Comparison of ENCODE assay signal across 8 cellular contexts in the genomic region with DNA sequence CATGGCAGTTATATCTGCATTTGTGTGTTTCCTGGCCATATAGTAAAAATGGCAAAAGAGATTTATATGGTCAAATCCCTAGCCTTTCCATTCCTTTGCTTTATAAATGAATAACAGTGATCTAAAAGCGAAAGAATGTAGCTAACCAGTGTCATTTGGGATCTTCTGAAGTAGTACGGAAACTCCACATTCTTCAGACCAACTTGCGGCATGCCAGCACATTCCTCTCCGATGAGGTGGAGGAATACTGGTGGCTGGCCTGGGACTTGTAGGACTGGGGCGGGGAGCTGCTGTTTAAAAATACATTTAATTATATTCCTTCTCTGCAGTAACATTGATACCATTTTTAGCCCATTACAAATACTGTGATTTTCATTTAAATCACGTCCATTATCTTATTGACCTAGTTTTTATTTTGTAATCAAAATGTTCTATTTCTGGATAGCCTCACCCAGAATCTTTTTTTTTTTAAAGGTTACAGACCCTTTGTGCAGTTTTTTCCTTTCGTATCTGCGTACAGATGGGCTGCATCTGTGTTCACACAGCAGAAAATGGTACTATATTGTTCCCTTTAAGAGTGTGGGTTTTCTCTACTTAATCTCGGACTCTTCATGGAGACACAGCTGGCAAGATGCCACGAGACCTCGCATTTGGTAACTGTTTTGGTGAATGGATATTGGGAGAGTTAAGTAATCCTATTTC.
DNase-seq lines count a peak whose midpoint lies in the region; ATAC-seq and TF ChIP-seq lines count a peak whose summit lies in the region.

No MANE protein-coding gene starts in this region.

- no peaks in the 10 kb centered on the region for H3K9me3 ChIP-seq in heart right ventricle
- H3K9me3 ChIP-seq in effector memory CD4-positive, alpha-beta T cell (ENCODE audit: control insufficient read depth, low read length): no peaks in the 10 kb centered on the region

- DNase-seq in GM04504 (ENCODE audit: low read depth) (peak; percentile 98), heart right ventricle (peak; percentile 72 to 91), NCI-H774 (lab: John Stamatoyannopoulos, UW) (no peak)
- no peak for DNase-seq in effector memory CD4-positive, alpha-beta T cell

- WGBS in adipose tissue, 3 donors: 31 to 51% (median 48%) methylated on average over 11 of the region's 11 CpGs
- WGBS in heart right ventricle, 2 donors: 11% methylated on average over 11 of the region's 11 CpGs

- H3K27ac ChIP-seq in adipose tissue (ENCODE audit: low read depth, low read length) (peak overlapping the region; percentile 30), heart right ventricle (peak overlapping the region; percentile 65 to 91 (median 84)), rectal smooth muscle tissue (ENCODE audit: low read depth, low read length) (peak overlapping the region; percentile 89)
- H3K27ac ChIP-seq in effector memory CD4-positive, alpha-beta T cell (ENCODE audit: insufficient read depth, low read length, poor library complexity, severe bottlenecking): no peak overlapping the region

- H3K4me3 ChIP-seq in heart right ventricle (peak overlapping the region in 9 of 10 donors; percentile 4 to 46 (median 29)), rectal smooth muscle tissue (ENCODE audit: low read length) (peak overlapping the region; percentile 45)
- H3K4me3 ChIP-seq in effector memory CD4-positive, alpha-beta T cell (ENCODE audit: insufficient read depth, low read depth, low read length, poor library complexity, severe bottlenecking): no peak overlapping the region

- TF ChIP-seq CTCF in heart right ventricle (IDR thresholded peaks at IDR 0.05): no peak

- intact Hi-C loops in heart right ventricle (cut with DNase I): loop anchor here in 6 of 10 donors (2.0 to 5.0 kb wide), 3 partner anchors 35 to 86 kb away; partner anchors contain the start of gene SAMD4A (in 4 of the 6)

- no peaks in the 10 kb centered on the region for H3K36me3 ChIP-seq in heart right ventricle
- H3K36me3 ChIP-seq in rectal smooth muscle tissue (ENCODE audit: control insufficient read depth, insufficient read depth, low read length): no peaks in the 10 kb centered on the region
- no peaks in the 10 kb centered on the region for H3K36me3 ChIP-seq in effector memory CD4-positive, alpha-beta T cell (ENCODE audit: control insufficient read depth, insufficient read depth, low read length)

- no peak overlapping the region for H3K9ac ChIP-seq in rectal smooth muscle tissue (ENCODE audit: low read length)

- ATAC-seq in heart right ventricle (peak; percentile 74 to 92 (median 92)), GM19463 (IDR thresholded peaks at IDR 0.05; ENCODE audit: unreplicated experiment) (no peak), HG02973 (IDR thresholded peaks at IDR 0.05; ENCODE audit: unreplicated experiment) (no peak)

- peaks cover 16 to 93% (median 75%) of the 10 kb centered on the region in 9 donors for H3K4me1 ChIP-seq in heart right ventricle
- H3K4me1 ChIP-seq in rectal smooth muscle tissue (ENCODE audit: control insufficient read depth, insufficient read depth, low read length): peaks cover 46% of the 10 kb centered on the region
- H3K4me1 ChIP-seq in effector memory CD4-positive, alpha-beta T cell (ENCODE audit: control insufficient read depth, insufficient read depth, low read length, poor library complexity, severe bottlenecking): no peaks in the 10 kb centered on the region

- H3K27me3 ChIP-seq in heart right ventricle (no peaks in the 10 kb centered on the region), rectal smooth muscle tissue (ENCODE audit: control insufficient read depth, insufficient read depth, low read length) (no peaks in the 10 kb centered on the region)
- H3K27me3 ChIP-seq in effector memory CD4-positive, alpha-beta T cell (replicated peaks; ENCODE audit: control insufficient read depth, insufficient read depth, low read length, poor library complexity, severe bottlenecking): peaks cover 2% of the 10 kb centered on the region

Comparison
In these comparisons a context has a peak if more than half of its experiments do, and no peak if none do; other contexts are left out.
1. DNase-seq: peak in GM04504 (single experiment) and heart right ventricle (2 of 2); none in effector memory CD4-positive, alpha-beta T cell (0 of 3) and NCI-H774 (single experiment).
2. ATAC-seq: peak in heart right ventricle (8 of 8); none in GM19463 (single experiment) and HG02973 (single experiment).